11 cellular contexts compared by ENCODE assay signal in genomic region chr17:72342582-72343527, GRCh38.
DNase-seq lines count a peak whose midpoint lies in the region; ATAC-seq and TF ChIP-seq lines count a peak whose summit lies in the region.
"Had no signal": no experiment of that assay in that cellular context is flagged by ENCODE, and none has a peak within 500 bp of the region (broad histone marks: within the 10 kb centered on the region; RNA-seq: fewer than 3 reads in every experiment).

No MANE protein-coding gene starts in this region.

- H3K4me1 ChIP-seq in mesodermal cell (ENCODE audit: control insufficient read depth, insufficient read depth, low read length, poor library complexity, severe bottlenecking) (peaks cover 38% of the 10 kb centered on the region), upper lobe of right lung (peaks cover 12% of the 10 kb centered on the region)

- H3K4me3 ChIP-seq in fibroblast of mammary gland (ENCODE audit: control insufficient read depth, low read depth, low read length) = peak overlapping the region; percentile 15
- H3K4me3 ChIP-seq in mesodermal cell (ENCODE audit: extremely low read depth, insufficient read depth, low read length, poor library complexity, severe bottlenecking) = no peak overlapping the region
- H3K4me3 ChIP-seq in upper lobe of right lung = no peak overlapping the region

- WGBS in mesodermal cell (ENCODE audit: insufficient coverage in 2 of 2), 2 experiments = 84 to 94% methylated on average over 14 to 21 of the region's 29 CpGs

- peak; percentile 77 for ATAC-seq in upper lobe of right lung
- ATAC-seq in GM21381 (IDR thresholded peaks at IDR 0.05; ENCODE audit: unreplicated experiment) = no peak

- intact Hi-C loops in upper lobe of right lung (cut with DNase I) = no loop called here

- DNase-seq in NCI-H446 treated with DMSO at 0.1 percent for 48 hours (lab: John Stamatoyannopoulos, UW) = peak; percentile 17
- peak; percentile 43 for DNase-seq in fibroblast of mammary gland (ENCODE audit: low read depth)
- peak; percentile 73 for DNase-seq in upper lobe of right lung
- no peak for DNase-seq in NK-92 (lab: John Stamatoyannopoulos, UW; ENCODE audit: unreplicated experiment)
- DNase-seq in NCI-H1436 (lab: John Stamatoyannopoulos, UW) = no peak
- DNase-seq: activated CD8-positive, alpha-beta memory T cell treated with anti-CD3 and anti-CD28 coated beads, Interleukin-2, amount 50 U/mL, for 4 hours; T-helper 9 cell had no signal

- H3K36me3 ChIP-seq in mesodermal cell (ENCODE audit: control insufficient read depth, insufficient read depth, low read length) (no peaks in the 10 kb centered on the region), upper lobe of right lung (no peaks in the 10 kb centered on the region)
- H3K36me3 ChIP-seq: neutrophil had no signal

- peaks cover 11% of the 10 kb centered on the region for H3K27me3 ChIP-seq in upper lobe of right lung

- TF ChIP-seq CTCF in fibroblast of mammary gland (conservative IDR thresholded peaks at IDR 0.05; ENCODE audit: control insufficient read depth, insufficient read depth, low read depth, low read length) = no peak
- no peak for TF ChIP-seq CTCF in upper lobe of right lung (IDR thresholded peaks at IDR 0.05)

- H3K27ac ChIP-seq in mesodermal cell (ENCODE audit: low read depth, low read length, severe bottlenecking) (peak overlapping the region; percentile 82), upper lobe of right lung (no peak overlapping the region)
- H3K27ac ChIP-seq: HL-60, neutrophil had no signal

- no peaks in the 10 kb centered on the region for H3K9me3 ChIP-seq in mesodermal cell (ENCODE audit: control insufficient read depth, low read length)
- H3K9me3 ChIP-seq in upper lobe of right lung = no peaks in the 10 kb centered on the region
- H3K9me3 ChIP-seq: neutrophil had no signal

Comparison
In these comparisons a context has a peak if more than half of its experiments do, and no peak if none do; other contexts are left out.
1. DNase-seq: peak in NCI-H446 treated with DMSO at 0.1 percent for 48 hours (single experiment), fibroblast of mammary gland (single experiment) and upper lobe of right lung (single experiment); none in NK-92 (single experiment) and NCI-H1436 (single experiment).